ENCODE assay signal across 1 cellular context in genomic region chr11:2734181-2735052, GRCh38.
TF ChIP-seq lines count a peak whose summit lies in the region.

No MANE protein-coding gene starts in this region.

TF ChIP-seq in IMR-90, 13 proteins besides CTCF, POLR2A, EP300 and RAD21:
- TF ChIP-seq FOS (IDR thresholded peaks at IDR 0.05; ENCODE audit: low read depth, low read length) (no peak), MAFK (IDR thresholded peaks at IDR 0.05; ENCODE audit: low read depth, low read length) (no peak), SMC3 (IDR thresholded peaks at IDR 0.05; ENCODE audit: low read depth, low read length) (no peak), MXI1 (IDR thresholded peaks at IDR 0.05; ENCODE audit: borderline replicate concordance, low read depth, low read length) (no peak), RCOR1 (IDR thresholded peaks at IDR 0.05; ENCODE audit: insufficient replicate concordance, low read length) (no peak), MAZ (IDR thresholded peaks at IDR 0.05; ENCODE audit: borderline replicate concordance, low read depth, low read length) (no peak), CEBPB (IDR thresholded peaks at IDR 0.05; ENCODE audit: low read depth, low read length) (no peak), BHLHE40 (IDR thresholded peaks at IDR 0.05; ENCODE audit: low read depth, low read length) (no peak), NFE2L2 (IDR thresholded peaks at IDR 0.05; ENCODE audit: low read depth, low read length) (no peak), CHD1 (IDR thresholded peaks at IDR 0.05; ENCODE audit: low read depth, low read length) (no peak), RFX5 (IDR thresholded peaks at IDR 0.05; ENCODE audit: low read depth, low read length) (no peak)
- TF ChIP-seq, protein P1, sequence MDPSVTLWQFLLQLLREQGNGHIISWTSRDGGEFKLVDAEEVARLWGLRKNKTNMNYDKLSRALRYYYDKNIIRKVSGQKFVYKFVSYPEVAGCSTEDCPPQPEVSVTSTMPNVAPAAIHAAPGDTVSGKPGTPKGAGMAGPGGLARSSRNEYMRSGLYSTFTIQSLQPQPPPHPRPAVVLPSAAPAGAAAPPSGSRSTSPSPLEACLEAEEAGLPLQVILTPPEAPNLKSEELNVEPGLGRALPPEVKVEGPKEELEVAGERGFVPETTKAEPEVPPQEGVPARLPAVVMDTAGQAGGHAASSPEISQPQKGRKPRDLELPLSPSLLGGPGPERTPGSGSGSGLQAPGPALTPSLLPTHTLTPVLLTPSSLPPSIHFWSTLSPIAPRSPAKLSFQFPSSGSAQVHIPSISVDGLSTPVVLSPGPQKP (IDR thresholded peaks at IDR 0.05; ENCODE audit: borderline replicate concordance, low read depth, low read length) = no peak
- TF ChIP-seq, protein P2, sequence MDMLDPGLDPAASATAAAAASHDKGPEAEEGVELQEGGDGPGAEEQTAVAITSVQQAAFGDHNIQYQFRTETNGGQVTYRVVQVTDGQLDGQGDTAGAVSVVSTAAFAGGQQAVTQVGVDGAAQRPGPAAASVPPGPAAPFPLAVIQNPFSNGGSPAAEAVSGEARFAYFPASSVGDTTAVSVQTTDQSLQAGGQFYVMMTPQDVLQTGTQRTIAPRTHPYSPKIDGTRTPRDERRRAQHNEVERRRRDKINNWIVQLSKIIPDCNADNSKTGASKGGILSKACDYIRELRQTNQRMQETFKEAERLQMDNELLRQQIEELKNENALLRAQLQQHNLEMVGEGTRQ (IDR thresholded peaks at IDR 0.05; ENCODE audit: low read depth, low read length) = no peak
